36 cellular contexts compared by ENCODE assay signal in genomic region chr17:1322469-1322868, GRCh38. TPM values are rescaled to one million over a fixed set of nuclear protein-coding genes. Genes with fewer than 3 reads are reported as not detected.
"Had no signal": no experiment of that assay in that cellular context is flagged by ENCODE, and none has a peak within 500 bp of the region (broad histone marks: within the 10 kb centered on the region; RNA-seq: fewer than 3 reads in every experiment).

No MANE protein-coding gene starts in this region.

- H3K36me3 ChIP-seq: ascending aorta, cardiac muscle cell, Peyer's patch, SJSA1 had no signal

- H3K9me3 Mint-ChIP-seq: activated CD4-positive, alpha-beta memory T cell treated with anti-CD3 and anti-CD28 coated beads for 36 hours; activated naive CD4-positive, alpha-beta T cell treated with anti-CD3 and anti-CD28 coated beads, Interleukin-2, amount 50 U/mL, for 24 hours; activated naive CD8-positive, alpha-beta T cell treated with anti-CD3 and anti-CD28 coated beads, Interleukin-2, amount 10 ng/mL, durations not matched to agents 7 days and 5 days; T-helper 1 cell treated with Interleukin-12 subunit alpha and Interleukin-12 subunit beta and Interleukin-4 antibody, amounts not matched to agents 30 μg/mL and 1 μg/mL, for 36 hours; T-helper 2 cell treated with Interferon-gamma antibody and Interleukin-4, amounts not matched to agents 5 μg/mL and 100 μg/mL, for 36 hours; WTC11 had no signal

- H3K9me2 ChIP-seq: SK-N-SH had no signal

- DNase-seq: activated CD4-positive, alpha-beta memory T cell treated with anti-CD3 and anti-CD28 coated beads for 36 hours; activated CD4-positive, alpha-beta T cell treated with anti-CD3 and anti-CD28 coated beads for 36 hours; activated CD4-positive, alpha-beta T cell treated with anti-CD3 and anti-CD28 coated beads, Interleukin-2, amount 50 U/mL, for 1 hour; activated CD8-positive, alpha-beta memory T cell treated with anti-CD3 and anti-CD28 coated beads for 24 hours; activated CD8-positive, alpha-beta memory T cell treated with anti-CD3 and anti-CD28 coated beads, Interleukin-2, amount 10 ng/mL, durations not matched to agents 7 days and 5 days; activated CD8-positive, alpha-beta memory T cell treated with anti-CD3 and anti-CD28 coated beads, Interleukin-2, amount 50 U/mL, for 48 hours; activated gamma-delta T cell; activated naive CD4-positive, alpha-beta T cell treated with Interleukin-2 at 50 U/mL for 16 hours; activated naive CD8-positive, alpha-beta T cell treated with anti-CD3 and anti-CD28 coated beads, Interleukin-2, amount 10 ng/mL, durations not matched to agents 7 days and 5 days; activated T-cell treated with anti-CD3 and anti-CD28 coated beads, Interleukin-2, amount 50 U/mL, for 48 hours; amygdala; NCI-H1092 treated with DMSO at 0.1 percent for 48 hours; NCI-H146; NCI-H187; NCI-H2029 treated with DMSO at 0.1 percent for 48 hours; NCI-H446; NCI-H510A treated with DMSO at 0.1 percent for 48 hours; NCI-H526 treated with DMSO at 0.1 percent for 48 hours; NCI-H774; PC-3; Peyer's patch; RPMI8226; SHP77 treated with DMSO at 0.1 percent for 48 hours; SK-N-SH had no signal

- FAIRE-seq: TTC549 had no signal

- H3K27me3 ChIP-seq: ascending aorta, Peyer's patch, SJSA1 had no signal

- H3K4me1 ChIP-seq: Peyer's patch, SJSA1 had no signal

- H3K9me3 ChIP-seq: ascending aorta, Peyer's patch, SJSA1, SK-N-SH had no signal

- H3K27ac Mint-ChIP-seq: activated CD4-positive, alpha-beta memory T cell treated with anti-CD3 and anti-CD28 coated beads for 36 hours; activated CD4-positive, alpha-beta T cell treated with anti-CD3 and anti-CD28 coated beads for 36 hours; activated CD8-positive, alpha-beta memory T cell treated with anti-CD3 and anti-CD28 coated beads, Interleukin-2, amount 10 ng/mL, durations not matched to agents 7 days and 5 days; activated naive CD4-positive, alpha-beta T cell treated with anti-CD3 and anti-CD28 coated beads, Interleukin-2, amount 50 U/mL, for 24 hours; activated naive CD8-positive, alpha-beta T cell treated with anti-CD3 and anti-CD28 coated beads, Interleukin-2, amount 10 ng/mL, durations not matched to agents 7 days and 5 days; T-helper 1 cell treated with Interleukin-12 subunit alpha and Interleukin-12 subunit beta and Interleukin-4 antibody, amounts not matched to agents 30 μg/mL and 1 μg/mL, for 36 hours; T-helper 2 cell treated with Interferon-gamma antibody and Interleukin-4, amounts not matched to agents 5 μg/mL and 100 μg/mL, for 36 hours; WTC11 had no signal

- H3K27ac ChIP-seq: ascending aorta, cardiac muscle cell, KMS-11, Peyer's patch, SJSA1 had no signal

- H3K4me1 Mint-ChIP-seq: activated CD4-positive, alpha-beta T cell treated with anti-CD3 and anti-CD28 coated beads for 36 hours; activated CD8-positive, alpha-beta memory T cell treated with anti-CD3 and anti-CD28 coated beads, Interleukin-2, amount 10 ng/mL, durations not matched to agents 7 days and 5 days; activated naive CD4-positive, alpha-beta T cell treated with anti-CD3 and anti-CD28 coated beads, Interleukin-2, amount 50 U/mL, for 24 hours; activated naive CD8-positive, alpha-beta T cell treated with anti-CD3 and anti-CD28 coated beads, Interleukin-2, amount 10 ng/mL, durations not matched to agents 7 days and 5 days; WTC11 had no signal

- ATAC-seq: activated CD4-positive, alpha-beta T cell treated with anti-CD3 and anti-CD28 coated beads for 36 hours; activated CD4-positive, CD25-positive, alpha-beta regulatory T cell treated with anti-CD3 and anti-CD28 coated beads, Interleukin-2, amount 50 U/mL, for 24 hours; activated CD8-positive, alpha-beta memory T cell treated with anti-CD3 and anti-CD28 coated beads, Interleukin-2, amount 10 ng/mL, durations not matched to agents 7 days and 5 days; PC-3; WTC11 had no signal

- H3K4me3 Mint-ChIP-seq: activated CD4-positive, alpha-beta memory T cell treated with anti-CD3 and anti-CD28 coated beads for 36 hours; activated CD4-positive, alpha-beta T cell treated with anti-CD3 and anti-CD28 coated beads for 36 hours; activated CD8-positive, alpha-beta memory T cell treated with anti-CD3 and anti-CD28 coated beads, Interleukin-2, amount 10 ng/mL, durations not matched to agents 7 days and 5 days; activated naive CD4-positive, alpha-beta T cell treated with anti-CD3 and anti-CD28 coated beads, Interleukin-2, amount 50 U/mL, for 24 hours; activated naive CD8-positive, alpha-beta T cell treated with anti-CD3 and anti-CD28 coated beads, Interleukin-2, amount 10 ng/mL, durations not matched to agents 7 days and 5 days; T-helper 1 cell treated with Interleukin-12 subunit alpha and Interleukin-12 subunit beta and Interleukin-4 antibody, amounts not matched to agents 30 μg/mL and 1 μg/mL, for 36 hours; T-helper 2 cell treated with Interferon-gamma antibody and Interleukin-4, amounts not matched to agents 5 μg/mL and 100 μg/mL, for 36 hours; WTC11 had no signal

- H3K27me3 Mint-ChIP-seq: activated CD4-positive, alpha-beta memory T cell treated with anti-CD3 and anti-CD28 coated beads for 36 hours had no signal

- H3K4me2 ChIP-seq: KMS-11, SK-N-SH had no signal

- H3K4me3 ChIP-seq: ascending aorta, cardiac muscle cell, Peyer's patch, SJSA1 had no signal

- H3K36me3 Mint-ChIP-seq: activated CD4-positive, alpha-beta memory T cell treated with anti-CD3 and anti-CD28 coated beads for 36 hours; activated CD8-positive, alpha-beta memory T cell treated with anti-CD3 and anti-CD28 coated beads, Interleukin-2, amount 10 ng/mL, durations not matched to agents 7 days and 5 days; activated naive CD4-positive, alpha-beta T cell treated with anti-CD3 and anti-CD28 coated beads, Interleukin-2, amount 50 U/mL, for 24 hours; activated naive CD8-positive, alpha-beta T cell treated with anti-CD3 and anti-CD28 coated beads, Interleukin-2, amount 10 ng/mL, durations not matched to agents 7 days and 5 days; WTC11 had no signal

- H3K9ac ChIP-seq: KMS-11, SK-N-SH had no signal

RNA-seq across cellular contexts. Expression of gene TRARG1, which starts 43.0 kb away (rescaled TPM):
- total RNA-seq: activated CD4-positive, alpha-beta memory T cell treated with anti-CD3 and anti-CD28 coated beads for 36 hours; activated CD4-positive, alpha-beta T cell treated with anti-CD3 and anti-CD28 coated beads for 36 hours; cardiac muscle cell; M059J; PC-3; SJSA1; WTC11 had no signal
- polyA plus RNA-seq: cardiac muscle cell, SK-N-SH had no signal

RNA-seq across cellular contexts. Expression of gene BHLHA9, which starts 52.2 kb away (rescaled TPM):
- total RNA-seq: activated CD4-positive, alpha-beta memory T cell treated with anti-CD3 and anti-CD28 coated beads for 36 hours; activated CD4-positive, alpha-beta T cell treated with anti-CD3 and anti-CD28 coated beads for 36 hours; activated CD8-positive, alpha-beta memory T cell treated with anti-CD3 and anti-CD28 coated beads, Interleukin-2, amount 10 ng/mL, durations not matched to agents 7 days and 5 days; activated naive CD8-positive, alpha-beta T cell treated with anti-CD3 and anti-CD28 coated beads, Interleukin-2, amount 10 ng/mL, durations not matched to agents 7 days and 5 days; ascending aorta; M059J; PC-3; Peyer's patch; SJSA1; WTC11 had no signal
- polyA plus RNA-seq: adipose tissue, cardiac muscle cell, SK-N-SH had no signal
